In genomic region chr18:26460449-26461091, GRCh38 we compare ENCODE assay signal across 9 cellular contexts.
DNase-seq lines count a peak whose midpoint lies in the region; ATAC-seq and TF ChIP-seq lines count a peak whose summit lies in the region.
"Had no signal": no experiment of that assay in that cellular context is flagged by ENCODE, and none has a peak within 500 bp of the region (broad histone marks: within the 10 kb centered on the region; RNA-seq: fewer than 3 reads in every experiment).

No MANE protein-coding gene starts in this region.

- H3K27me3 Mint-ChIP-seq in activated naive CD8-positive, alpha-beta T cell treated with anti-CD3 and anti-CD28 coated beads for 36 hours = no peaks in the 10 kb centered on the region

- H3K36me3 ChIP-seq in left lung = peaks cover 0 to 4% of the 10 kb centered on the region in 2 donors

- no peak overlapping the region for H3K4me3 Mint-ChIP-seq in activated naive CD8-positive, alpha-beta T cell treated with anti-CD3 and anti-CD28 coated beads for 36 hours

- H3K4me3 ChIP-seq in left lung = no peak overlapping the region
- H3K4me3 ChIP-seq: adrenal gland had no signal

- DNase-seq in NCI-H345 treated with DMSO at 0.1 percent for 48 hours (lab: John Stamatoyannopoulos, UW; ENCODE audit: unreplicated experiment) (peak; percentile 60), left lung (peak in 1 of 2 donors; percentile 46), OCI-M2 (lab: John Stamatoyannopoulos, UW; ENCODE audit: unreplicated experiment) (no peak)
- no peak for DNase-seq in activated naive CD8-positive, alpha-beta T cell treated with anti-CD3 and anti-CD28 coated beads for 36 hours
- no peak for DNase-seq in stimulated activated naive CD4-positive, alpha-beta T cell treated with Interleukin-2 at 50 U/mL for 16 hours (lab: John Stamatoyannopoulos, UW)
- DNase-seq in stimulated activated CD4-positive, alpha-beta T cell treated with anti-CD3 and anti-CD28 coated beads, Interleukin-15, amount 100 ng/mL, for 24 hours = no peak
- DNase-seq: adrenal gland had no signal

- H3K36me3 Mint-ChIP-seq in activated naive CD8-positive, alpha-beta T cell treated with anti-CD3 and anti-CD28 coated beads for 36 hours = no peaks in the 10 kb centered on the region

- H3K27ac ChIP-seq in left lung = peak overlapping the region in 1 of 2 donors; percentile 54
- H3K27ac ChIP-seq: adrenal gland had no signal

- H3K27ac Mint-ChIP-seq in activated naive CD8-positive, alpha-beta T cell treated with anti-CD3 and anti-CD28 coated beads for 36 hours = no peak overlapping the region

- peaks cover 0 to 6% of the 10 kb centered on the region in 2 donors for H3K4me1 ChIP-seq in left lung
- H3K4me1 ChIP-seq: adrenal gland had no signal

- no peaks in the 10 kb centered on the region for H3K27me3 ChIP-seq in left lung
- H3K27me3 ChIP-seq: adrenal gland had no signal

- no peaks in the 10 kb centered on the region for H3K9me3 ChIP-seq in left lung
- H3K9me3 ChIP-seq: adrenal gland had no signal

- no peaks in the 10 kb centered on the region for H3K9me3 Mint-ChIP-seq in activated naive CD8-positive, alpha-beta T cell treated with anti-CD3 and anti-CD28 coated beads for 36 hours

- intact Hi-C loops in left lung (cut with DNase I) = no loop called here

- peaks cover 9% of the 10 kb centered on the region for H3K4me1 Mint-ChIP-seq in activated naive CD8-positive, alpha-beta T cell treated with anti-CD3 and anti-CD28 coated beads for 36 hours

- ATAC-seq in GM18909 (IDR thresholded peaks at IDR 0.05; ENCODE audit: poor library complexity, unreplicated experiment) (peak; percentile 78), HG02885 (IDR thresholded peaks at IDR 0.05; ENCODE audit: poor library complexity, unreplicated experiment) (peak; percentile 74), left lung (peak; percentile 78)

- TF ChIP-seq CTCF in left lung (IDR thresholded peaks at IDR 0.05) = no peak
